12 cellular contexts compared by ENCODE assay signal in the genomic region with DNA sequence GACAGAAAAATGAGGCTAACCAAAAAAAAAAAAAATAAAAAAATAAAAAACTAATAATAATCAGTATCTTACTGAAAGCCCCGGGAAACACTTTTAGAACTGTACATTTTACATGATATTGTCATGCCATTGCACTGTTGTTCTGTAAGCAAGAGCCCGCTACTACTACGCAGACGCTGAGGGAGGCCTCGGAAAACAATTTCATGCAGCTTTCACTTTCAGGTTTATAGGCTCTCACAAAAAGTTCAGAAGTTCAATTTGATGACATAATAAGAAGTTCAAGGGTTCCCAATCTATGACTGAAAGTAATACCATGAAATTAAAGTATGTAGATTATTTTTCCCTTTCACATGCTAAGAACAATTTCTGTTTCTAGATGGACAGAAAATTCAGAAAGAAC.
DNase-seq lines count a peak whose midpoint lies in the region; ATAC-seq, FAIRE-seq and TF ChIP-seq lines count a peak whose summit lies in the region.
"Had no signal": no experiment of that assay in that cellular context is flagged by ENCODE, and none has a peak within 500 bp of the region (broad histone marks: within the 10 kb centered on the region; RNA-seq: fewer than 3 reads in every experiment).

No MANE protein-coding gene starts in this region.

- ATAC-seq in DND-41 (ENCODE audit: insufficient read depth, low read depth): peak; percentile 85
- ATAC-seq in GM19025 (IDR thresholded peaks at IDR 0.05; ENCODE audit: low read depth, unreplicated experiment): peak; percentile 66
- peak; percentile 68 for ATAC-seq in HG03469 (IDR thresholded peaks at IDR 0.05; ENCODE audit: unreplicated experiment)
- no peak for ATAC-seq in pancreas
- ATAC-seq: right cardiac atrium had no signal

- intact Hi-C loops in pancreas (cut with DNase I): no loop called here

- H4K20me1 ChIP-seq in DND-41 (ENCODE audit: insufficient read depth, low read length): no peaks in the 10 kb centered on the region

- TF ChIP-seq CTCF in DND-41 (IDR thresholded peaks at IDR 0.05; ENCODE audit: borderline replicate concordance, extremely low read depth, low read length, poor library complexity, severe bottlenecking) (no peak), BE2C (IDR thresholded peaks at IDR 0.05; ENCODE audit: low read depth, low read length) (no peak), pancreas (IDR thresholded peaks at IDR 0.05) (no peak), GM20000 (IDR thresholded peaks at IDR 0.05; ENCODE audit: extremely low read depth, missing control alignments) (no peak)

- FAIRE-seq in pancreas (lab: Jason Lieb, UNC): no peak

- H3K36me3 ChIP-seq in DND-41 (ENCODE audit: insufficient read depth, low read length) (no peaks in the 10 kb centered on the region), adipocyte (ENCODE audit: control insufficient read depth, insufficient read depth, low read length, severe bottlenecking) (no peaks in the 10 kb centered on the region), BE2C (no peaks in the 10 kb centered on the region), pancreas (no peaks in the 10 kb centered on the region)

- no peaks in the 10 kb centered on the region for H3K9me3 ChIP-seq in DND-41 (ENCODE audit: insufficient read depth, low read length, severe bottlenecking)
- H3K9me3 ChIP-seq in adipocyte (ENCODE audit: control insufficient read depth, low read length): no peaks in the 10 kb centered on the region
- 0 out of 2 replicates have a peak, but pooled peaks cover 2% of the 10 kb centered on the region for H3K9me3 ChIP-seq in BE2C
- H3K9me3 ChIP-seq in pancreas: no peaks in the 10 kb centered on the region

- peak overlapping the region; percentile 36 for H3K9ac ChIP-seq in DND-41 (ENCODE audit: low read depth, low read length)
- H3K9ac ChIP-seq in adipocyte (ENCODE audit: low read length): no peak overlapping the region

- H3K4me3 ChIP-seq in DND-41 (ENCODE audit: low read depth in 1 of 2, low read length in 2 of 2) (no peak overlapping the region), adipocyte (ENCODE audit: low read length) (no peak overlapping the region), BE2C (ENCODE audit: low read depth, low read length) (no peak overlapping the region), pancreas (no peak overlapping the region)

- H3K79me2 ChIP-seq in DND-41 (ENCODE audit: insufficient read depth, low read length): no peaks in the 10 kb centered on the region

- H3K27me3 ChIP-seq in DND-41 (ENCODE audit: insufficient read depth, low read length, poor library complexity): no peaks in the 10 kb centered on the region
- H3K27me3 ChIP-seq in adipocyte (replicated peaks; ENCODE audit: control insufficient read depth, insufficient read depth, low read length): no peaks in the 10 kb centered on the region
- H3K27me3 ChIP-seq in BE2C: no peaks in the 10 kb centered on the region
- H3K27me3 ChIP-seq in pancreas: no peaks in the 10 kb centered on the region

- H3K27ac ChIP-seq in DND-41 (ENCODE audit: low read length): peak overlapping the region; percentile 69
- H3K27ac ChIP-seq in pancreas: no peak overlapping the region

- H2AFZ ChIP-seq in DND-41 (ENCODE audit: low read depth, low read length): peak overlapping the region; percentile 67

- 78 to 82% methylated on average over 5 of the region's 5 CpGs for WGBS in pancreas, 2 donors

- H3K4me1 ChIP-seq in DND-41 (ENCODE audit: insufficient read depth, low read length) (peaks cover 22% of the 10 kb centered on the region), adipocyte (ENCODE audit: control insufficient read depth, insufficient read depth, low read length) (no peaks in the 10 kb centered on the region), BE2C (peaks cover 10% of the 10 kb centered on the region), pancreas (no peaks in the 10 kb centered on the region)

- DNase-seq in DND-41 (peak; percentile 57), adipocyte (ENCODE audit: low read depth) (peak; percentile 0), BE2C (no peak), pancreas (no peak), GM20000 (ENCODE audit: low spot score) (no peak), NCI-H2081 treated with DMSO at 0.1 percent for 48 hours (lab: John Stamatoyannopoulos, UW) (no peak)
- DNase-seq: effector CD8-positive, alpha-beta T cell; H9; NCI-H1694 treated with DMSO at 0.1 percent for 48 hours; right cardiac atrium had no signal

- peak overlapping the region; percentile 27; the same call in 1 of the 2 replicates for H3K4me2 ChIP-seq in DND-41 (ENCODE audit: insufficient read depth, low read length)

Comparison
In these comparisons a context has a peak if more than half of its experiments do, and no peak if none do; other contexts are left out.
1. ATAC-seq: peak in DND-41 (single experiment), GM19025 (single experiment) and HG03469 (single experiment); none in pancreas (0 of 4).
2. DNase-seq: peak in DND-41 (single experiment) and adipocyte (single experiment); none in BE2C (single experiment), pancreas (0 of 6), GM20000 (single experiment) and NCI-H2081 treated with DMSO at 0.1 percent for 48 hours (single experiment).